Comparison of ENCODE assay signal across 7 cellular contexts in genomic region chr1:154992721-154993571, GRCh38. TPM values are rescaled to one million over a fixed set of nuclear protein-coding genes. Genes with fewer than 3 reads are reported as not detected.
DNase-seq lines count a peak whose midpoint lies in the region; ATAC-seq and TF ChIP-seq lines count a peak whose summit lies in the region.
"Had no signal": no experiment of that assay in that cellular context is flagged by ENCODE, and none has a peak within 500 bp of the region (broad histone marks: within the 10 kb centered on the region; RNA-seq: fewer than 3 reads in every experiment).

No MANE protein-coding gene starts in this region.

- H3K4me3 ChIP-seq in epithelial cell of esophagus (ENCODE audit: low read length) = no peak overlapping the region

- peak; percentile 52 for DNase-seq in Caki2 (ENCODE audit: low read depth)
- DNase-seq in MV-4-11 (lab: John Stamatoyannopoulos, UW) = peak; percentile 26
- DNase-seq in epithelial cell of esophagus (ENCODE audit: low read depth) = no peak
- DNase-seq in NCI-H2196 treated with DMSO at 0.1 percent for 48 hours (lab: John Stamatoyannopoulos, UW; ENCODE audit: unreplicated experiment) = no peak
- no peak for DNase-seq in HEK293T (ENCODE audit: extremely low spot score)
- DNase-seq: amniotic stem cell had no signal

- POLR2A ChIA-PET in HEK293T (lab: Yijun Ruan, JAX) = interaction anchor here (0.7 to 3.6 kb wide), 7 partner anchors 9 to 202 kb away, joined by 3 to 34 read pairs (median 8); partner anchors contain the start of genes CKS1B, FLAD1, PYGO2 and SHC1

- CTCF ChIA-PET in HEK293T (lab: Yijun Ruan, JAX) = interaction anchor here (0.6 to 7.8 kb wide), 8 partner anchors 9 to 69 kb away, joined by 3 to 45 read pairs (median 6); partner anchors contain the start of genes FLAD1, PBXIP1 and PYGO2

- TF ChIP-seq CTCF in epithelial cell of esophagus (IDR thresholded peaks at IDR 0.05; ENCODE audit: insufficient read depth, low read depth, low read length, missing control alignments) = peak; percentile 17

- no peak for ATAC-seq in GM19324 (IDR thresholded peaks at IDR 0.05; ENCODE audit: low FRiP score, unreplicated experiment)

- in situ Hi-C loops in Caki2 (cut with HindIII; ENCODE audit: low pct_unique_long_range_greater_than_20kb, low sequenced_read_pairs) = no loop called here

TF ChIP-seq in HEK293T, 16 proteins besides CTCF, POLR2A, EP300 and RAD21:
- no peak for TF ChIP-seq ZNF384 (IDR thresholded peaks at IDR 0.05)
- no peak for TF ChIP-seq TARDBP (IDR thresholded peaks at IDR 0.05)
- TF ChIP-seq FOXA1 (IDR thresholded peaks at IDR 0.05) = no peak
- TF ChIP-seq ARNT (IDR thresholded peaks at IDR 0.05) = no peak
- TF ChIP-seq SP1 (IDR thresholded peaks at IDR 0.05) = no peak
- TF ChIP-seq FOXM1 (IDR thresholded peaks at IDR 0.05; ENCODE audit: borderline replicate concordance) = no peak
- TF ChIP-seq CTBP1 (IDR thresholded peaks at IDR 0.05; ENCODE audit: borderline replicate concordance) = no peak
TF ChIP-seq in HEK293T: peak in this region for 0.

RNA-seq across cellular contexts. Expression of gene LENEP, which starts 0.4 kb away (rescaled TPM):
- total RNA-seq in Caki2 (2014; rRNA removed; shearing (Covaris generic); ENCODE audit: low replicate concordance) = not detected in 2 replicates

RNA-seq across cellular contexts. Expression of gene ZBTB7B, which starts 9.7 kb away (rescaled TPM):
- total RNA-seq in Caki2 (2014; rRNA removed; shearing (Covaris generic); ENCODE audit: low replicate concordance) = 12.2 and 22.8 TPM in 2 replicates

RNA-seq across cellular contexts. Expression of gene FLAD1, which starts 9.8 kb away (rescaled TPM):
- total RNA-seq in Caki2 (2014; rRNA removed; shearing (Covaris generic); ENCODE audit: low replicate concordance) = 33.4 and 41.9 TPM in 2 replicates

RNA-seq across cellular contexts. Expression of gene CKS1B, which starts 18.5 kb away (rescaled TPM):
- total RNA-seq in Caki2 (2014; rRNA removed; shearing (Covaris generic); ENCODE audit: low replicate concordance) = 166 and 305 TPM in 2 replicates

RNA-seq across cellular contexts. Expression of gene SHC1, which starts 22.4 kb away (rescaled TPM):
- total RNA-seq in Caki2 (2014; rRNA removed; shearing (Covaris generic); ENCODE audit: low replicate concordance) = 95.0 and 109 TPM in 2 replicates

Comparison
In these comparisons a context has a peak if more than half of its experiments do, and no peak if none do; other contexts are left out.
1. DNase-seq: peak in Caki2 (single experiment) and MV-4-11 (single experiment); none in epithelial cell of esophagus (single experiment), NCI-H2196 treated with DMSO at 0.1 percent for 48 hours (single experiment) and HEK293T (single experiment).